In the genomic region with DNA sequence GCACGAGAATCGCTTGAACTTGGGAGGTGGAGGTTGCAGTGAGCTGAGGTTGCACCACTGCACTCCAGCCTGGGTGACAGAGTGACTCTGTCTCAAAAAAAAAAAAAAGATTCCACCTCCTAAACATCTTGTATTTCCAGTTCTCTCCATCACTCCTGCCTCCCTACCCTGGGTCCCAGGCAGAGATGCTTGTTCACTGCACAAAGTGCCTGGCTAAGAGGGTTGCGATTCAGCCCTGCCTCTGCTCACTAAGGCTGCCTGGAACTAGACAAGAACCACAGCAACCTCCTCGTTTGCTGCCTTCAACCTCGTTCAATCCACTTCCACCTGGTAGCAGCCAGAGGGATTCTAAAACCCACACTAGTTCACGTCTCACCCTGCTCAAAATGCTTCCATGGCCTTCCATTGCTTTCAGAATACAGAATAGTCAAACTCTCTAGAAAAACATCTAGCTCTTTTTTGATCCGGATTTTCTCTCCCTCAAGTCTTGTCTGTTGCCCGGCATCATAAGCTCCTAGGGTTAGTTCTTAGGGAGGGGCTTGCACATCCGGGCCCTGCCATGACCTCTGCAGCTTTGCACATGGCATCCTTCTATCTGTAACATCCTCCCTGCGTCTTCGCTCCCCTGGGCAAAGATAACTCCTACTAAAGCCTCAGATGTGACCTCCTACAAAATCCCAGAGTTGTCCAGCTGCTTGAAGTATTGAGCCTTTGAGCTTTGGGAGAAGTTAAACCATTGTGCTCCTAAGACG, we compare ENCODE assay signal across 8 cellular contexts. TPM values are rescaled to one million over a fixed set of nuclear protein-coding genes. Genes with fewer than 3 reads are reported as not detected.
DNase-seq lines count a peak whose midpoint lies in the region; ATAC-seq and TF ChIP-seq lines count a peak whose summit lies in the region.

No MANE protein-coding gene starts in this region.

- peaks cover 0 to 5% (median 1%) of the 10 kb centered on the region in 3 donors for H3K27me3 Mint-ChIP-seq in immature natural killer cell (ENCODE audit: low read depth in 3 of 3)

- H3K4me3 Mint-ChIP-seq in immature natural killer cell, result peak overlapping the region; percentile 37 to 90 (median 87)

- H4K20me1 ChIP-seq in BLaER1, result peaks cover 10% of the 10 kb centered on the region
- H4K20me1 ChIP-seq in SU-DHL-6 (ENCODE audit: low read depth, low read length), result no peaks in the 10 kb centered on the region

- H3K4me1 ChIP-seq in BLaER1 (peaks cover 51% of the 10 kb centered on the region), mucosa of descending colon (ENCODE audit: low read depth) (peaks cover 12% of the 10 kb centered on the region)

- H3K79me2 ChIP-seq in SU-DHL-6 (ENCODE audit: insufficient read depth, low read length), result peaks cover 49% of the 10 kb centered on the region

- H3K9me2 ChIP-seq in SU-DHL-6 (replicated peaks; ENCODE audit: insufficient read depth, low read length), result no peaks in the 10 kb centered on the region

- DNase-seq in immature natural killer cell (no peak), mucosa of descending colon (no peak), NCI-H2171 (lab: John Stamatoyannopoulos, UW) (no peak), NCI-H2081 (lab: John Stamatoyannopoulos, UW) (no peak)

- H3K9me3 ChIP-seq in BLaER1, result no peaks in the 10 kb centered on the region
- H3K9me3 ChIP-seq in SU-DHL-6 (ENCODE audit: insufficient read depth, low read length), result no peaks in the 10 kb centered on the region
- H3K9me3 ChIP-seq in mucosa of descending colon, result no peaks in the 10 kb centered on the region

- peak overlapping the region; percentile 84 for H3K4me3 ChIP-seq in BLaER1
- H3K4me3 ChIP-seq in GM08714 (ENCODE audit: low read length), result peak overlapping the region; percentile 62; the same call in 1 of the 2 replicates
- H3K4me3 ChIP-seq in SU-DHL-6 (ENCODE audit: insufficient read depth, low read length, poor library complexity, severe bottlenecking), result peak overlapping the region; percentile 56
- H3K4me3 ChIP-seq in mucosa of descending colon, result no peak overlapping the region

- H2AFZ ChIP-seq in SU-DHL-6 (ENCODE audit: low read depth, low read length, severe bottlenecking), result no peak overlapping the region

- intact Hi-C loops in mucosa of descending colon (cut with DNase I, micrococcal nuclease), result no loop called here

- peaks cover 0 to 4% (median 0%) of the 10 kb centered on the region in 3 donors for H3K36me3 Mint-ChIP-seq in immature natural killer cell

- H3K9ac ChIP-seq in BLaER1 (peak overlapping the region; percentile 99; the same call in 1 of the 2 replicates), SU-DHL-6 (ENCODE audit: low read length) (peak overlapping the region; percentile 90)

- H3K4me1 Mint-ChIP-seq in immature natural killer cell, result peaks cover 7 to 24% of the 10 kb centered on the region in 2 donors

- H3K4me2 ChIP-seq in BLaER1, result peak overlapping the region; percentile 96
- H3K4me2 ChIP-seq in SU-DHL-6 (ENCODE audit: low read depth, low read length, poor library complexity, severe bottlenecking), result peak overlapping the region; percentile 92

- H3K36me3 ChIP-seq in BLaER1 (peaks cover 31% of the 10 kb centered on the region), SU-DHL-6 (ENCODE audit: low read length) (peaks cover 15% of the 10 kb centered on the region), mucosa of descending colon (ENCODE audit: low read depth) (no peaks in the 10 kb centered on the region)

- H3K27ac ChIP-seq in BLaER1 (peak overlapping the region; percentile 99), SU-DHL-6 (ENCODE audit: low read depth, low read length) (peak overlapping the region; percentile 73)

- H3K9me3 Mint-ChIP-seq in immature natural killer cell, result no peaks in the 10 kb centered on the region

- H3K27me3 ChIP-seq in BLaER1 (no peaks in the 10 kb centered on the region), SU-DHL-6 (ENCODE audit: low read length) (no peaks in the 10 kb centered on the region)

- TF ChIP-seq CTCF in SU-DHL-6 (IDR thresholded peaks at IDR 0.05; ENCODE audit: insufficient read depth, low read length, poor library complexity, severe bottlenecking) (no peak), mucosa of descending colon (IDR thresholded peaks at IDR 0.05) (no peak)

- no peak for ATAC-seq in mucosa of descending colon
- no peak for ATAC-seq in GM18873 (IDR thresholded peaks at IDR 0.05; ENCODE audit: low FRiP score, unreplicated experiment)

- H3F3A ChIP-seq in SU-DHL-6 (ENCODE audit: insufficient read depth), result peaks cover 6% of the 10 kb centered on the region

- H3K27ac Mint-ChIP-seq in immature natural killer cell, result peak overlapping the region in 4 of 6 donors; percentile 40 to 95 (median 57)

RNA-seq across cellular contexts. Expression of a gene that starts 1.0 kb away (rescaled TPM):
- polyA plus RNA-seq in immature natural killer cell, result 10 to 100 TPM; 14.9 to 24.8 (median 19.5) TPM
- 10 to 100 TPM in 2 of 3 donors, 1 to 10 TPM in 1; 5.2 to 23.1 (median 10.3) TPM for total RNA-seq in mucosa of descending colon

RNA-seq across cellular contexts. Expression of a gene that starts 6.7 kb away (rescaled TPM):
- 10 to 100 TPM; 20.8 to 36.0 (median 31.5) TPM for polyA plus RNA-seq in immature natural killer cell
- total RNA-seq in mucosa of descending colon, result 10 to 100 TPM; 24.2 to 37.0 (median 29.3) TPM

RNA-seq across cellular contexts. Expression of a gene that starts 31.8 kb away (rescaled TPM):
- 1 to 10 TPM; 1.9 to 4.9 (median 3.2) TPM for polyA plus RNA-seq in immature natural killer cell
- total RNA-seq in mucosa of descending colon, result 10 to 100 TPM in 2 of 3 donors, 1 to 10 TPM in 1; 5.4 to 18.5 (median 16.2) TPM
